ENCODE assay signal across 8 cellular contexts in genomic region chr13:95660981-95661581, GRCh38. TPM values are rescaled to one million over a fixed set of nuclear protein-coding genes. Genes with fewer than 3 reads are reported as not detected.
DNase-seq lines count a peak whose midpoint lies in the region; ATAC-seq and TF ChIP-seq lines count a peak whose summit lies in the region.

No MANE protein-coding gene starts in this region.

- H3K27me3 ChIP-seq in transverse colon = peaks cover 9% of the 10 kb centered on the region

- peaks cover 14 to 17% of the 10 kb centered on the region in 2 donors for H3K9me3 ChIP-seq in transverse colon

- no peak overlapping the region for H3K27ac ChIP-seq in transverse colon

- ATAC-seq in HG02870 (IDR thresholded peaks at IDR 0.05; ENCODE audit: unreplicated experiment) = peak; percentile 51
- ATAC-seq in activated CD8-positive, alpha-beta memory T cell treated with anti-CD3 and anti-CD28 coated beads, Interleukin-2, amount 10 ng/mL, durations not matched to agents 7 days and 5 days = no peak

- CTCF ChIA-PET in Calu3 (lab: Charles Lee) = interaction anchor here (0.6 to 1.0 kb wide), 3 partner anchors 18 to 41 kb away, joined by 3 to 6 read pairs (median 4); no protein-coding TSS in a partner anchor
- CTCF ChIA-PET in activated CD8-positive, alpha-beta memory T cell treated with anti-CD3 and anti-CD28 coated beads, Interleukin-2, amount 10 ng/mL, durations not matched to agents 7 days and 5 days (lab: Charles Lee) = interaction anchor here (1.3 to 1.8 kb wide), 3 partner anchors 10 to 37 kb away, joined by 5 to 8 read pairs (median 8); partner anchors contain the start of gene DNAJC3

- no peaks in the 10 kb centered on the region for H3K36me3 Mint-ChIP-seq in Calu3 (ENCODE audit: insufficient read depth, unreplicated experiment)
- H3K36me3 Mint-ChIP-seq in activated CD8-positive, alpha-beta memory T cell treated with anti-CD3 and anti-CD28 coated beads, Interleukin-2, amount 10 ng/mL, durations not matched to agents 7 days and 5 days = no peaks in the 10 kb centered on the region

- H3K4me1 Mint-ChIP-seq in Calu3 (ENCODE audit: low read depth, unreplicated experiment) = no peaks in the 10 kb centered on the region
- no peaks in the 10 kb centered on the region for H3K4me1 Mint-ChIP-seq in activated CD8-positive, alpha-beta memory T cell treated with anti-CD3 and anti-CD28 coated beads, Interleukin-2, amount 10 ng/mL, durations not matched to agents 7 days and 5 days

- intact Hi-C loops in Calu3 (cut with micrococcal nuclease; ENCODE audit: unreplicated experiment) = loop anchor here (5.0 kb wide), 1 partner anchor 39 kb away; no protein-coding TSS in a partner anchor
- intact Hi-C loops in transverse colon (cut with DNase I; ENCODE audit: low total_unique reads) = no loop called here

- H3K4me3 Mint-ChIP-seq in Calu3 (ENCODE audit: low read depth, unreplicated experiment) = no peak overlapping the region
- no peak overlapping the region for H3K4me3 Mint-ChIP-seq in activated CD8-positive, alpha-beta memory T cell treated with anti-CD3 and anti-CD28 coated beads, Interleukin-2, amount 10 ng/mL, durations not matched to agents 7 days and 5 days

- H3K4me3 ChIP-seq in transverse colon = no peak overlapping the region

- no peaks in the 10 kb centered on the region for H3K27me3 Mint-ChIP-seq in Calu3 (ENCODE audit: unreplicated experiment)
- peaks cover 38% of the 10 kb centered on the region for H3K27me3 Mint-ChIP-seq in activated CD8-positive, alpha-beta memory T cell treated with anti-CD3 and anti-CD28 coated beads, Interleukin-2, amount 10 ng/mL, durations not matched to agents 7 days and 5 days

- H3K4me1 ChIP-seq in transverse colon = no peaks in the 10 kb centered on the region

- H3K27ac Mint-ChIP-seq in Calu3 (ENCODE audit: unreplicated experiment) = no peak overlapping the region
- H3K27ac Mint-ChIP-seq in activated CD8-positive, alpha-beta memory T cell treated with anti-CD3 and anti-CD28 coated beads, Interleukin-2, amount 10 ng/mL, durations not matched to agents 7 days and 5 days = no peak overlapping the region

- no peak for TF ChIP-seq EP300 in transverse colon (IDR thresholded peaks at IDR 0.05; ENCODE audit: low read depth)

- TF ChIP-seq CTCF in Calu3 (IDR thresholded peaks at IDR 0.05; ENCODE audit: unreplicated experiment) (no peak), transverse colon (IDR thresholded peaks at IDR 0.05) (peak; percentile 50 to 59 (median 54))

- in situ Hi-C loops in transverse colon (cut with MboI; ENCODE audit: low pct_ligation_motif_present in 1 of 4, low pct_unique_long_range_greater_than_20kb in 1 of 4, low sequenced_read_pairs in 3 of 4) = no loop called here

- peaks cover 2% of the 10 kb centered on the region for H3K9me3 Mint-ChIP-seq in Calu3 (ENCODE audit: low read depth, unreplicated experiment)
- peaks cover 2% of the 10 kb centered on the region for H3K9me3 Mint-ChIP-seq in activated CD8-positive, alpha-beta memory T cell treated with anti-CD3 and anti-CD28 coated beads, Interleukin-2, amount 10 ng/mL, durations not matched to agents 7 days and 5 days (ENCODE audit: low read depth)

- DNase-seq in Calu3 = peak; percentile 8
- peak; percentile 70 for DNase-seq in RKO (ENCODE audit: low spot score)
- DNase-seq in fibroblast of gingiva (ENCODE audit: low read depth) = peak; percentile 41
- no peak for DNase-seq in transverse colon
- DNase-seq in stimulated activated CD4-positive, alpha-beta T cell treated with anti-CD3 and anti-CD28 coated beads, Interleukin-4, amount 100 ng/mL, for 24 hours = no peak
- no peak for DNase-seq in activated CD8-positive, alpha-beta memory T cell treated with anti-CD3 and anti-CD28 coated beads, Interleukin-2, amount 10 ng/mL, durations not matched to agents 7 days and 5 days
- no peak for DNase-seq in NCI-H774 (lab: John Stamatoyannopoulos, UW)

- no peak for TF ChIP-seq POLR2A in transverse colon (IDR thresholded peaks at IDR 0.05)

- no peaks in the 10 kb centered on the region for H3K36me3 ChIP-seq in transverse colon

- no TSS peak for BruUV-seq in Calu3 (replicated peaks; lab: Mats Ljungman, UMichigan)

RNA-seq across cellular contexts. Expression of gene DNAJC3, which starts 15.9 kb away (rescaled TPM):
- total RNA-seq in Calu3 (2022) (21.2 and 22.2 TPM in 2 replicates), transverse colon (10 to 100 TPM; 22.8 to 49.7 (median 35.5) TPM)
- total RNA-seq in activated CD8-positive, alpha-beta memory T cell treated with anti-CD3 and anti-CD28 coated beads, Interleukin-2, amount 10 ng/mL, durations not matched to agents 7 days and 5 days = 10 to 100 TPM; 13.0 to 21.0 TPM

RNA-seq across cellular contexts. Expression of gene DZIP1, which starts 16.6 kb away (rescaled TPM):
- 10.2 and 13.3 TPM in 2 replicates for total RNA-seq in Calu3 (2022)
- total RNA-seq in transverse colon = 10 to 100 TPM in 1 of 4 donors, 1 to 10 TPM in 3; 6.4 to 15.3 (median 8.1) TPM
- total RNA-seq in activated CD8-positive, alpha-beta memory T cell treated with anti-CD3 and anti-CD28 coated beads, Interleukin-2, amount 10 ng/mL, durations not matched to agents 7 days and 5 days = 1 to 10 TPM in 1 of 2 experiments, under 1 TPM in 1; 0.26 to 1.3 TPM

Comparison
In these comparisons a context has a peak if more than half of its experiments do, and no peak if none do; other contexts are left out.
1. DNase-seq: peak in Calu3 (single experiment), RKO (single experiment) and fibroblast of gingiva (single experiment); none in transverse colon (single experiment), stimulated activated CD4-positive, alpha-beta T cell treated with anti-CD3 and anti-CD28 coated beads, Interleukin-4, amount 100 ng/mL, for 24 hours (single experiment), activated CD8-positive, alpha-beta memory T cell treated with anti-CD3 and anti-CD28 coated beads, Interleukin-2, amount 10 ng/mL, durations not matched to agents 7 days and 5 days (single experiment) and NCI-H774 (single experiment).